8 cellular contexts compared by ENCODE assay signal in genomic region chr5:66595877-66596790, GRCh38. TPM values are rescaled to one million over a fixed set of nuclear protein-coding genes. Genes with fewer than 3 reads are reported as not detected.
A peak's percentile ranks its signal among the peaks of the same experiment; 100 is the strongest.
DNase-seq lines count a peak whose midpoint lies in the region; ATAC-seq and TF ChIP-seq lines count a peak whose summit lies in the region.

Gene MAST4 (plus strand): TSS chr5:66596393. CDS start chr5:66596656, 263 bp downstream.

- H3K4me3 ChIP-seq in GM08714 (ENCODE audit: low read length) (peak within 1 kb of the TSS; percentile 58), vagina (peak within 1 kb of the TSS; percentile 56 to 59)

- no peak for TF ChIP-seq CTCF in vagina (IDR thresholded peaks at IDR 0.05)

- no peaks in the 10 kb centered on the region for H3K36me3 ChIP-seq in vagina

- intact Hi-C loops in left ventricle myocardium superior (cut with micrococcal nuclease), result no loop called here
- intact Hi-C loops in vagina (cut with DNase I), result no loop called here

- H3K27ac ChIP-seq in vagina, result peak within 1 kb of the TSS; percentile 14

- peak in 1 of 2 donors; percentile 64 for TF ChIP-seq POLR2A in vagina (IDR thresholded peaks at IDR 0.05)

- ATAC-seq in HG02588 (IDR thresholded peaks at IDR 0.05; ENCODE audit: unreplicated experiment) (peak; percentile 99), SK-N-SH treated with all-trans-retinoic acid at 6 μM for 48 hours (peak; percentile 99), left ventricle myocardium superior (peak; percentile 96)

- no peaks in the 10 kb centered on the region for H3K9me3 ChIP-seq in vagina

- DNase-seq in MV-4-11 (lab: John Stamatoyannopoulos, UW) (peak; percentile 69), amniotic stem cell (lab: John Stamatoyannopoulos, UW) (peak; percentile 18), left ventricle myocardium superior (peak; percentile 97), pons (ENCODE audit: low spot score) (peak; percentile 54), vagina (ENCODE audit: extremely low spot score in 2 of 2) (no peak)

- peaks cover 15% of the 10 kb centered on the region for H3K4me1 ChIP-seq in vagina

- H3K27me3 ChIP-seq in vagina, result no peaks in the 10 kb centered on the region

TF ChIP-seq in SK-N-SH treated with all-trans-retinoic acid at 6 μM for 48 hours, 23 proteins besides CTCF, POLR2A, EP300 and RAD21:
- TF ChIP-seq SNAI2 (CRISPR knock-in tag; IDR thresholded peaks at IDR 0.05), result no peak
- TF ChIP-seq, protein P1, sequence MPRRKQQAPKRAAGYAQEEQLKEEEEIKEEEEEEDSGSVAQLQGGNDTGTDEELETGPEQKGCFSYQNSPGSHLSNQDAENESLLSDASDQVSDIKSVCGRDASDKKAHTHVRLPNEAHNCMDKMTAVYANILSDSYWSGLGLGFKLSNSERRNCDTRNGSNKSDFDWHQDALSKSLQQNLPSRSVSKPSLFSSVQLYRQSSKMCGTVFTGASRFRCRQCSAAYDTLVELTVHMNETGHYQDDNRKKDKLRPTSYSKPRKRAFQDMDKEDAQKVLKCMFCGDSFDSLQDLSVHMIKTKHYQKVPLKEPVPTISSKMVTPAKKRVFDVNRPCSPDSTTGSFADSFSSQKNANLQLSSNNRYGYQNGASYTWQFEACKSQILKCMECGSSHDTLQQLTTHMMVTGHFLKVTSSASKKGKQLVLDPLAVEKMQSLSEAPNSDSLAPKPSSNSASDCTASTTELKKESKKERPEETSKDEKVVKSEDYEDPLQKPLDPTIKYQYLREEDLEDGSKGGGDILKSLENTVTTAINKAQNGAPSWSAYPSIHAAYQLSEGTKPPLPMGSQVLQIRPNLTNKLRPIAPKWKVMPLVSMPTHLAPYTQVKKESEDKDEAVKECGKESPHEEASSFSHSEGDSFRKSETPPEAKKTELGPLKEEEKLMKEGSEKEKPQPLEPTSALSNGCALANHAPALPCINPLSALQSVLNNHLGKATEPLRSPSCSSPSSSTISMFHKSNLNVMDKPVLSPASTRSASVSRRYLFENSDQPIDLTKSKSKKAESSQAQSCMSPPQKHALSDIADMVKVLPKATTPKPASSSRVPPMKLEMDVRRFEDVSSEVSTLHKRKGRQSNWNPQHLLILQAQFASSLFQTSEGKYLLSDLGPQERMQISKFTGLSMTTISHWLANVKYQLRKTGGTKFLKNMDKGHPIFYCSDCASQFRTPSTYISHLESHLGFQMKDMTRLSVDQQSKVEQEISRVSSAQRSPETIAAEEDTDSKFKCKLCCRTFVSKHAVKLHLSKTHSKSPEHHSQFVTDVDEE (CRISPR knock-in tag; IDR thresholded peaks at IDR 0.05), result 0 out of 2 replicates have a peak, but pooled peaks have one; percentile 22
TF ChIP-seq in SK-N-SH treated with all-trans-retinoic acid at 6 μM for 48 hours: peak in this region for 1.

RNA-seq across cellular contexts. Expression of gene MAST4, which starts in this region (rescaled TPM):
- total RNA-seq in left ventricle myocardium superior (51.5 TPM), vagina (85.9 TPM)

Comparison
In these comparisons a context has a peak if more than half of its experiments do, and no peak if none do; other contexts are left out.
1. DNase-seq: peak in MV-4-11 (single experiment), amniotic stem cell (single experiment), left ventricle myocardium superior (single experiment) and pons (single experiment); none in vagina (0 of 2).
2. Peak in every context shown above with its lines, with median percentiles within 50 percentile points of each other: ATAC-seq.